Comparison of ENCODE assay signal across 27 cellular contexts in genomic region chr20:2116170-2116940, GRCh38. TPM values are rescaled to one million over a fixed set of nuclear protein-coding genes. Genes with fewer than 3 reads are reported as not detected.
DNase-seq lines count a peak whose midpoint lies in the region; ATAC-seq and TF ChIP-seq lines count a peak whose summit lies in the region.
"Had no signal": no experiment of that assay in that cellular context is flagged by ENCODE, and none has a peak within 500 bp of the region (broad histone marks: within the 10 kb centered on the region; RNA-seq: fewer than 3 reads in every experiment).

No MANE protein-coding gene starts in this region.

- TF ChIP-seq POLR2A in uterus (IDR thresholded peaks at IDR 0.05) (no peak), esophagus squamous epithelium (IDR thresholded peaks at IDR 0.05) (no peak)

- H3K36me3 ChIP-seq in right atrium auricular region (peaks cover 19% of the 10 kb centered on the region), uterus (no peaks in the 10 kb centered on the region), esophagus squamous epithelium (peaks cover 0 to 73% (median 9%) of the 10 kb centered on the region in 3 donors)

- peak overlapping the region; percentile 16 for H3K27ac Mint-ChIP-seq in activated T-helper 1 cell treated with anti-CD3 and anti-CD28 coated beads, Interleukin-12 subunit alpha, Interleukin-12 subunit beta, Interleukin-2, Interleukin-4 antibody, amounts not matched to agents 30 ng/mL and 10 ng/mL and 1 ng/mL, durations not matched to agents 14 hours and 24 hours and 36 hours
- H3K27ac Mint-ChIP-seq in osteocyte (ENCODE audit: unreplicated experiment): peak overlapping the region; percentile 23
- H3K27ac Mint-ChIP-seq: CD8-positive, alpha-beta T cell had no signal

- H3K4me1 Mint-ChIP-seq in activated T-helper 1 cell treated with anti-CD3 and anti-CD28 coated beads, Interleukin-12 subunit alpha, Interleukin-12 subunit beta, Interleukin-2, Interleukin-4 antibody, amounts not matched to agents 30 ng/mL and 10 ng/mL and 1 ng/mL, durations not matched to agents 14 hours and 24 hours and 36 hours (ENCODE audit: low read depth): peaks cover 59% of the 10 kb centered on the region
- H3K4me1 Mint-ChIP-seq in osteocyte (ENCODE audit: unreplicated experiment): peaks cover 11% of the 10 kb centered on the region

- no peak for ATAC-seq in left ventricle myocardium superior
- ATAC-seq: A549; CD8-positive, alpha-beta T cell; GM12878 had no signal

- H3K27me3 Mint-ChIP-seq in activated T-helper 1 cell treated with anti-CD3 and anti-CD28 coated beads, Interleukin-12 subunit alpha, Interleukin-12 subunit beta, Interleukin-2, Interleukin-4 antibody, amounts not matched to agents 30 ng/mL and 10 ng/mL and 1 ng/mL, durations not matched to agents 14 hours and 24 hours and 36 hours (ENCODE audit: insufficient read depth): no peaks in the 10 kb centered on the region
- no peaks in the 10 kb centered on the region for H3K27me3 Mint-ChIP-seq in osteocyte (ENCODE audit: unreplicated experiment)

- no peak overlapping the region for H3K4me3 Mint-ChIP-seq in activated T-helper 1 cell treated with anti-CD3 and anti-CD28 coated beads, Interleukin-12 subunit alpha, Interleukin-12 subunit beta, Interleukin-2, Interleukin-4 antibody, amounts not matched to agents 30 ng/mL and 10 ng/mL and 1 ng/mL, durations not matched to agents 14 hours and 24 hours and 36 hours
- no peak overlapping the region for H3K4me3 Mint-ChIP-seq in osteocyte (ENCODE audit: unreplicated experiment)
- H3K4me3 Mint-ChIP-seq: CD8-positive, alpha-beta T cell had no signal

- no peaks in the 10 kb centered on the region for H3K27me3 ChIP-seq in right atrium auricular region
- H3K27me3 ChIP-seq in uterus: no peaks in the 10 kb centered on the region
- H3K27me3 ChIP-seq in esophagus squamous epithelium: no peaks in the 10 kb centered on the region

- H3K9me3 Mint-ChIP-seq in activated T-helper 1 cell treated with anti-CD3 and anti-CD28 coated beads, Interleukin-12 subunit alpha, Interleukin-12 subunit beta, Interleukin-2, Interleukin-4 antibody, amounts not matched to agents 30 ng/mL and 10 ng/mL and 1 ng/mL, durations not matched to agents 14 hours and 24 hours and 36 hours: no peaks in the 10 kb centered on the region
- no peaks in the 10 kb centered on the region for H3K9me3 Mint-ChIP-seq in osteocyte (ENCODE audit: unreplicated experiment)
- H3K9me3 Mint-ChIP-seq: CD8-positive, alpha-beta T cell had no signal

- intact Hi-C loops in left ventricle myocardium superior (cut with micrococcal nuclease): no loop called here
- intact Hi-C loops in activated T-helper 1 cell treated with anti-CD3 and anti-CD28 coated beads, Interleukin-12 subunit alpha, Interleukin-12 subunit beta, Interleukin-2, Interleukin-4 antibody, amounts not matched to agents 30 ng/mL and 10 ng/mL and 1 ng/mL, durations not matched to agents 14 hours and 24 hours and 36 hours (cut with micrococcal nuclease): no loop called here
- intact Hi-C loops in uterus (cut with DNase I; ENCODE audit: low total_unique reads): no loop called here
- intact Hi-C loops in esophagus squamous epithelium (cut with DNase I): no loop called here

- 80 to 81% methylated on average over 4 to 6 of the region's 9 CpGs for WGBS in esophagus squamous epithelium, 2 donors

- H3K27ac ChIP-seq in right atrium auricular region (peak overlapping the region; percentile 50 to 77), uterus (peak overlapping the region; percentile 61 to 72), esophagus squamous epithelium (peak overlapping the region in 2 of 4 donors; percentile 36 to 64)
- H3K27ac ChIP-seq: A549 had no signal

- TF ChIP-seq CTCF in right atrium auricular region (IDR thresholded peaks at IDR 0.05) (no peak), osteocyte (IDR thresholded peaks at IDR 0.05) (no peak), uterus (IDR thresholded peaks at IDR 0.05) (no peak), esophagus squamous epithelium (IDR thresholded peaks at IDR 0.05) (no peak)

- H3K4me3 ChIP-seq in right atrium auricular region (no peak overlapping the region), uterus (no peak overlapping the region), esophagus squamous epithelium (no peak overlapping the region)
- H3K4me3 ChIP-seq: A549, GM12878 had no signal

- H3K36me3 Mint-ChIP-seq in activated T-helper 1 cell treated with anti-CD3 and anti-CD28 coated beads, Interleukin-12 subunit alpha, Interleukin-12 subunit beta, Interleukin-2, Interleukin-4 antibody, amounts not matched to agents 30 ng/mL and 10 ng/mL and 1 ng/mL, durations not matched to agents 14 hours and 24 hours and 36 hours (ENCODE audit: low read depth): peaks cover 39% of the 10 kb centered on the region
- H3K36me3 Mint-ChIP-seq in osteocyte (ENCODE audit: unreplicated experiment): peaks cover 27% of the 10 kb centered on the region

- H3K4me1 ChIP-seq in right atrium auricular region (peaks cover 0 to 69% of the 10 kb centered on the region in 2 donors), uterus (peaks cover 11 to 13% of the 10 kb centered on the region in 2 donors), esophagus squamous epithelium (peaks cover 13 to 90% (median 32%) of the 10 kb centered on the region in 3 donors)
- H3K4me1 ChIP-seq: A549, Caco-2 had no signal

- H3K9me3 ChIP-seq in right atrium auricular region (no peaks in the 10 kb centered on the region), uterus (no peaks in the 10 kb centered on the region), esophagus squamous epithelium (no peaks in the 10 kb centered on the region)
- H3K9me3 ChIP-seq: A549, Caco-2 had no signal

- DNase-seq in right atrium auricular region (ENCODE audit: low spot score) (no peak), left ventricle myocardium superior (no peak), osteocyte (ENCODE audit: extremely low spot score, unreplicated experiment) (no peak), uterus (peak in 1 of 2 donors; percentile 11), NCI-H2196 (lab: John Stamatoyannopoulos, UW; ENCODE audit: unreplicated experiment) (no peak), esophagus squamous epithelium (lab: John Stamatoyannopoulos, UW) (no peak)
- no peak for DNase-seq in activated T-helper 1 cell treated with anti-CD3 and anti-CD28 coated beads, Interleukin-12 subunit alpha, Interleukin-12 subunit beta, Interleukin-2, Interleukin-4 antibody, amounts not matched to agents 30 ng/mL and 10 ng/mL and 1 ng/mL, durations not matched to agents 14 hours and 24 hours and 36 hours (ENCODE audit: low spot score)
- DNase-seq: AML-193; C1 segment of cervical spinal cord; Caco-2; CD8-positive, alpha-beta T cell; DMS 273 treated with DMSO at 0.1 percent for 48 hours; DMS79; EL; GDM1; HCEC 1CT; IMR-90; KG1; MM.1S; NCI-H2081 treated with DMSO at 0.1 percent for 48 hours; NCI-H446 treated with DMSO at 0.1 percent for 48 hours; NCI-H526; NCI-H82; RPMI8226; SHP77 had no signal

RNA-seq across cellular contexts. Expression of gene STK35, which starts 14.7 kb away (rescaled TPM):
- 10 to 100 TPM; 15.0 to 18.8 TPM for total RNA-seq in right atrium auricular region
- 15.9 TPM for total RNA-seq in left ventricle myocardium superior
- total RNA-seq in activated T-helper 1 cell treated with anti-CD3 and anti-CD28 coated beads, Interleukin-12 subunit alpha, Interleukin-12 subunit beta, Interleukin-2, Interleukin-4 antibody, amounts not matched to agents 30 ng/mL and 10 ng/mL and 1 ng/mL, durations not matched to agents 14 hours and 24 hours and 36 hours: 20.7 and 21.3 TPM in 2 replicates
- 15.6 and 16.3 TPM in 2 replicates for total RNA-seq in osteocyte
- total RNA-seq in uterus: 10 to 100 TPM; 10.2 to 28.0 (median 17.5) TPM
- 10 to 100 TPM; 20.8 to 31.1 (median 26.1) TPM for total RNA-seq in esophagus squamous epithelium
